19 cellular contexts compared by ENCODE assay signal in the genomic region with DNA sequence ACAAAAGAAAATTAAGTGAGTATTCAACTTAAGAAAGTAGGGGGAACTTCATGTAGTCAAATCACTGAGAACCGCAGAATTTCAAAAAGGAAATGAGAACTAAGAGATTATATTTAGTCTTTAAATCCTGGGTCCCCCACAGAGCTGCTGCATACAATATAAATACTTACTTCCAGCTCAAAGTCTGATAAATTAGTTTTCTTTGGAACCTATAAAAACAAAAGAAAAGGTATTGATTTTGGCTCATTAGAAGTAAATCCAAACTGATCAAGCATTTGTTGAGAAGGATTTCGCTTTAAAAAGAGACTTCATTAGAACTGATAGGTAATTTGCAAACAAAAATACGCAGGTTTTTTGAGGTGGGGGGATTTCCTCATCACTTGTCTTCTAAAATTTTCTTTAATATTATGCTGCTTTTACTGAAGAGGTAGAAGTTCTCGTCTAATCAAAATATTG. TPM values are rescaled to one million over a fixed set of nuclear protein-coding genes. Genes with fewer than 3 reads are reported as not detected.
A peak's percentile ranks its signal among the peaks of the same experiment; 100 is the strongest.
DNase-seq lines count a peak whose midpoint lies in the region; ATAC-seq lines count a peak whose summit lies in the region.
"Had no signal": no experiment of that assay in that cellular context is flagged by ENCODE, and none has a peak within 500 bp of the region (broad histone marks: within the 10 kb centered on the region; RNA-seq: fewer than 3 reads in every experiment).

No MANE protein-coding gene starts in this region.

- H3K27me3 Mint-ChIP-seq in IgD-negative memory B cell, result no peaks in the 10 kb centered on the region
- H3K27me3 Mint-ChIP-seq in stimulated activated memory B cell treated with anti-CD40 and anti-IgM and Interleukin-4, amounts not matched to agents 10 μg/mL and 1 μg/mL and 100 μg/mL, for 72 hours, result no peaks in the 10 kb centered on the region
- no peaks in the 10 kb centered on the region for H3K27me3 Mint-ChIP-seq in activated naive CD4-positive, alpha-beta T cell treated with anti-CD3 and anti-CD28 coated beads, Interleukin-2, amount 10 ng/mL, durations not matched to agents 7 days and 5 days
- H3K27me3 Mint-ChIP-seq: activated CD4-positive, alpha-beta T cell treated with anti-CD3 and anti-CD28 coated beads for 36 hours had no signal

- ATAC-seq in GM18861 (IDR thresholded peaks at IDR 0.05; ENCODE audit: unreplicated experiment), result peak; percentile 41
- peak; percentile 57 for ATAC-seq in GM21576 (IDR thresholded peaks at IDR 0.05; ENCODE audit: unreplicated experiment)
- peak; percentile 83 for ATAC-seq in stimulated activated memory B cell treated with anti-CD40 and anti-IgM and Interleukin-4, amounts not matched to agents 10 μg/mL and 1 μg/mL and 100 μg/mL, for 72 hours
- ATAC-seq: activated CD4-positive, alpha-beta T cell treated with anti-CD3 and anti-CD28 coated beads for 36 hours; activated naive CD4-positive, alpha-beta T cell treated with anti-CD3 and anti-CD28 coated beads, Interleukin-2, amount 50 U/mL, for 72 hours; natural killer cell had no signal

- no peak overlapping the region for H2BK5ac ChIP-seq in mesendoderm (ENCODE audit: low read length)

- H3K36me3 Mint-ChIP-seq in IgD-negative memory B cell, result peaks cover 11% of the 10 kb centered on the region
- peaks cover 36% of the 10 kb centered on the region for H3K36me3 Mint-ChIP-seq in stimulated activated memory B cell treated with anti-CD40 and anti-IgM and Interleukin-4, amounts not matched to agents 10 μg/mL and 1 μg/mL and 100 μg/mL, for 72 hours
- peaks cover 35% of the 10 kb centered on the region for H3K36me3 Mint-ChIP-seq in activated naive CD4-positive, alpha-beta T cell treated with anti-CD3 and anti-CD28 coated beads, Interleukin-2, amount 10 ng/mL, durations not matched to agents 7 days and 5 days

- H3K9ac ChIP-seq in mesendoderm (ENCODE audit: low read length), result no peak overlapping the region

- no peak overlapping the region for H3K4ac ChIP-seq in mesendoderm (ENCODE audit: low read depth, low read length)

- DNase-seq in activated naive CD4-positive, alpha-beta T cell treated with anti-CD3 and anti-CD28 coated beads, Interleukin-2, amount 10 ng/mL, durations not matched to agents 7 days and 5 days, result no peak
- DNase-seq in dedifferentiated amniotic fluid mesenchymal stem cell (ENCODE audit: extremely low spot score) (no peak), mesendoderm (no peak)
- DNase-seq: activated CD4-positive, alpha-beta T cell treated with anti-CD3 and anti-CD28 coated beads for 36 hours; DND-41; effector memory CD4-positive, alpha-beta T cell; KG1; natural killer cell; NCI-H146; NCI-H524; stimulated activated CD4-positive, alpha-beta T cell treated with anti-CD3 and anti-CD28 coated beads, Interleukin-1b, Interleukin-23, amount 100 ng/mL, for 48 hours; stimulated activated CD8-positive, alpha-beta memory T cell treated with anti-CD3 and anti-CD28 coated beads, Interleukin-4, amount 100 ng/mL, for 48 hours had no signal

- WGBS in mesendoderm (ENCODE audit: extremely low coverage, insufficient coverage, low lambda C conversion rate), result no CpG with 5 or more reads among the region's 4 CpGs

- H2BK120ac ChIP-seq in mesendoderm (ENCODE audit: low read depth, low read length), result no peak overlapping the region

- H3K23ac ChIP-seq in mesendoderm (ENCODE audit: low read length), result no peak overlapping the region

- peaks cover 29 to 40% (median 37%) of the 10 kb centered on the region in 3 donors for H3K4me1 Mint-ChIP-seq in IgD-negative memory B cell
- H3K4me1 Mint-ChIP-seq in stimulated activated memory B cell treated with anti-CD40 and anti-IgM and Interleukin-4, amounts not matched to agents 10 μg/mL and 1 μg/mL and 100 μg/mL, for 72 hours, result peaks cover 54% of the 10 kb centered on the region
- no peaks in the 10 kb centered on the region for H3K4me1 Mint-ChIP-seq in activated naive CD4-positive, alpha-beta T cell treated with anti-CD3 and anti-CD28 coated beads, Interleukin-2, amount 10 ng/mL, durations not matched to agents 7 days and 5 days
- H3K4me1 Mint-ChIP-seq: activated CD4-positive, alpha-beta T cell treated with anti-CD3 and anti-CD28 coated beads for 36 hours; natural killer cell had no signal

- H3K4me1 ChIP-seq in mesendoderm (ENCODE audit: control insufficient read depth, low read depth, low read length), result no peaks in the 10 kb centered on the region
- H3K4me1 ChIP-seq: breast epithelium had no signal

- H4K8ac ChIP-seq in mesendoderm (ENCODE audit: low read depth, low read length), result no peak overlapping the region

- H3K4me3 Mint-ChIP-seq in IgD-negative memory B cell, result peak overlapping the region; percentile 36 to 95 (median 78)
- H3K4me3 Mint-ChIP-seq in stimulated activated memory B cell treated with anti-CD40 and anti-IgM and Interleukin-4, amounts not matched to agents 10 μg/mL and 1 μg/mL and 100 μg/mL, for 72 hours, result peak overlapping the region; percentile 52
- H3K4me3 Mint-ChIP-seq in activated naive CD4-positive, alpha-beta T cell treated with anti-CD3 and anti-CD28 coated beads, Interleukin-2, amount 10 ng/mL, durations not matched to agents 7 days and 5 days, result no peak overlapping the region
- H3K4me3 Mint-ChIP-seq: activated CD4-positive, alpha-beta T cell treated with anti-CD3 and anti-CD28 coated beads for 36 hours; natural killer cell; T-helper 1 cell treated with Interleukin-12 subunit alpha and Interleukin-12 subunit beta and Interleukin-4 antibody, amounts not matched to agents 30 μg/mL and 1 μg/mL, for 36 hours had no signal

- no peaks in the 10 kb centered on the region for H3K9me3 Mint-ChIP-seq in IgD-negative memory B cell
- H3K9me3 Mint-ChIP-seq in stimulated activated memory B cell treated with anti-CD40 and anti-IgM and Interleukin-4, amounts not matched to agents 10 μg/mL and 1 μg/mL and 100 μg/mL, for 72 hours, result no peaks in the 10 kb centered on the region
- H3K9me3 Mint-ChIP-seq in activated naive CD4-positive, alpha-beta T cell treated with anti-CD3 and anti-CD28 coated beads, Interleukin-2, amount 10 ng/mL, durations not matched to agents 7 days and 5 days, result no peaks in the 10 kb centered on the region
- H3K9me3 Mint-ChIP-seq: activated naive CD4-positive, alpha-beta T cell treated with anti-CD3 and anti-CD28 coated beads, Interleukin-2, amount 50 U/mL, for 72 hours; natural killer cell; T-helper 1 cell treated with Interleukin-12 subunit alpha and Interleukin-12 subunit beta and Interleukin-4 antibody, amounts not matched to agents 30 μg/mL and 1 μg/mL, for 36 hours had no signal

- H2AK5ac ChIP-seq in mesendoderm (ENCODE audit: low read length), result no peak overlapping the region

- peak overlapping the region; percentile 29 to 89 (median 77) for H3K27ac Mint-ChIP-seq in IgD-negative memory B cell
- H3K27ac Mint-ChIP-seq in stimulated activated memory B cell treated with anti-CD40 and anti-IgM and Interleukin-4, amounts not matched to agents 10 μg/mL and 1 μg/mL and 100 μg/mL, for 72 hours, result peak overlapping the region; percentile 64
- H3K27ac Mint-ChIP-seq in activated naive CD4-positive, alpha-beta T cell treated with anti-CD3 and anti-CD28 coated beads, Interleukin-2, amount 10 ng/mL, durations not matched to agents 7 days and 5 days, result no peak overlapping the region
- H3K27ac Mint-ChIP-seq: activated CD4-positive, alpha-beta T cell treated with anti-CD3 and anti-CD28 coated beads for 36 hours; natural killer cell; T-helper 1 cell treated with Interleukin-12 subunit alpha and Interleukin-12 subunit beta and Interleukin-4 antibody, amounts not matched to agents 30 μg/mL and 1 μg/mL, for 36 hours had no signal

- CTCF ChIA-PET in activated naive CD4-positive, alpha-beta T cell treated with anti-CD3 and anti-CD28 coated beads, Interleukin-2, amount 10 ng/mL, durations not matched to agents 7 days and 5 days (lab: Charles Lee), result no interaction called here

- no peak overlapping the region for H2BK15ac ChIP-seq in mesendoderm (replicated peaks; ENCODE audit: low read depth)

- no peak overlapping the region for H3K56ac ChIP-seq in mesendoderm (ENCODE audit: low read length)

- no peak overlapping the region for H3K27ac ChIP-seq in mesendoderm (ENCODE audit: low read depth, low read length)

- H3K4me3 ChIP-seq in mesendoderm (ENCODE audit: low read length), result no peak overlapping the region
- H3K4me3 ChIP-seq: breast epithelium had no signal

- H3K27me3 ChIP-seq in mesendoderm (ENCODE audit: insufficient read depth, low read length, poor library complexity), result no peaks in the 10 kb centered on the region
- H3K27me3 ChIP-seq: breast epithelium had no signal

- no peak overlapping the region for H3K18ac ChIP-seq in mesendoderm (ENCODE audit: low read length)

- peaks cover 14% of the 10 kb centered on the region for H3K36me3 ChIP-seq in mesendoderm (ENCODE audit: control insufficient read depth, insufficient read depth, low read length)

- no peak overlapping the region for H4K5ac ChIP-seq in mesendoderm (ENCODE audit: low read length)

- no peaks in the 10 kb centered on the region for H3K79me1 ChIP-seq in mesendoderm (ENCODE audit: low read length)

- no peak overlapping the region for H3K4me2 ChIP-seq in mesendoderm (ENCODE audit: low read length)

- no peaks in the 10 kb centered on the region for H3K79me2 ChIP-seq in mesendoderm (ENCODE audit: control insufficient read depth, insufficient read depth, low read length)

RNA-seq across cellular contexts. Expression of a gene that starts 21.9 kb away (rescaled TPM):
- polyA plus RNA-seq in IgD-negative memory B cell, result 53.5 TPM
- polyA plus RNA-seq in mesendoderm (2013, experiment 1 of 2), result 40.6 TPM
- polyA plus RNA-seq in mesendoderm (2013, experiment 2 of 2), result 40.1 TPM

RNA-seq across cellular contexts. Expression of a gene that starts 24.6 kb away (rescaled TPM):
- polyA plus RNA-seq in IgD-negative memory B cell, result 46.3 TPM
- 80.3 TPM for polyA plus RNA-seq in mesendoderm (2013, experiment 1 of 2)
- polyA plus RNA-seq in mesendoderm (2013, experiment 2 of 2), result 78.7 TPM
